ENCODE assay signal across 13 cellular contexts in the genomic region with DNA sequence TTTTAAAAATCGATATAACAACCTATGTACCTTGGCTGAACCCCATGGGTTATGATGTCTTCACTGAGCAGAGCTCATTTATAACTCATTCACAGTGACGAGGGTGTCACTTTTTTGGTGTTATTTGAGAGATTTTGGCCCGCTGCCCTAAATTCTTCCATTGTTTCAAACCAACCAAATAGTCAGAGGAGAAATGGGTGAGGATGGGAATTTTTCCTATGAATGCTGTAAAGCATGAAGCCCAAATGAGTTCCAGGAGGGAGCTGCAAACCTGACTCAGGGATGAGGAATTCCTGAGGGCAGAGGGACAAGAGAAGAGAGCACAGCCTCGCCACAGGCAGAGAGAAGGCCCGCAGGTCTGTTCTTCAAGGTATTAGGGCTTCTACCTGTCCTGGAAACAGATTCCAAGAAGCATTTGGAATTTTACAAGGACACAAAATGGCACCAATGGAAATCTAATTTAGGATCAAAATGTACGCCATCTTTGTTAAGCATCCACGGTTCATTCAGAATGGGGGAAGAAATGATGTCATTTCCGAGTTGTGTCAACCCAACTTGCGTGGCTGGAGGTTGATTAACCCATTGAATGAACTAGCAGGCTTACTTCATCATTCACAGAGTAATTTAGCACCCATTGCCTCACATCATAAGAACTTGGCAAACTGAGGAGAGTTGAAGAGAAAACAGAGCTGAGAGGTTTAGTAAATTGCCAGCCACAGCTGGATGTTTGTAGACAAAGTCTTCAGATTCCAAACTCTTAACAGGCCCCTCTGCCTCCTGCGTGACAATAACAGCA.
DNase-seq lines count a peak whose midpoint lies in the region.
"Had no signal": no experiment of that assay in that cellular context is flagged by ENCODE, and none has a peak within 500 bp of the region (broad histone marks: within the 10 kb centered on the region; RNA-seq: fewer than 3 reads in every experiment).

No MANE protein-coding gene starts in this region.

- DNase-seq in Daoy (ENCODE audit: low read depth) (peak; percentile 62), LHCN-M2 (ENCODE audit: low read depth) (peak; percentile 37), dermis blood vessel endothelial cell (peak; percentile 68), kidney glomerular epithelial cell (lab: John Stamatoyannopoulos, UW) (peak; percentile 78), T-helper 1 cell (no peak), NCI-H1417 (lab: John Stamatoyannopoulos, UW) (no peak), SKM-1 treated with dmso at 0.1 percent for 144 hours (lab: John Stamatoyannopoulos, UW; ENCODE audit: unreplicated experiment) (no peak), NCI-H510A treated with DMSO at 0.1 percent for 48 hours (lab: John Stamatoyannopoulos, UW) (no peak)
- DNase-seq: activated CD8-positive, alpha-beta T cell treated with anti-CD3 and anti-CD28 coated beads for 36 hours; DMS153; kidney; NCI-H1048; SJCRH30 had no signal

Comparison
In these comparisons a context has a peak if more than half of its experiments do, and no peak if none do; other contexts are left out.
1. DNase-seq: peak in Daoy (single experiment), LHCN-M2 (single experiment), dermis blood vessel endothelial cell (single experiment) and kidney glomerular epithelial cell (single experiment); none in T-helper 1 cell (0 of 5), NCI-H1417 (0 of 3), SKM-1 treated with dmso at 0.1 percent for 144 hours (single experiment) and NCI-H510A treated with DMSO at 0.1 percent for 48 hours (single experiment).